8 cellular contexts compared by ENCODE assay signal in the genomic region with DNA sequence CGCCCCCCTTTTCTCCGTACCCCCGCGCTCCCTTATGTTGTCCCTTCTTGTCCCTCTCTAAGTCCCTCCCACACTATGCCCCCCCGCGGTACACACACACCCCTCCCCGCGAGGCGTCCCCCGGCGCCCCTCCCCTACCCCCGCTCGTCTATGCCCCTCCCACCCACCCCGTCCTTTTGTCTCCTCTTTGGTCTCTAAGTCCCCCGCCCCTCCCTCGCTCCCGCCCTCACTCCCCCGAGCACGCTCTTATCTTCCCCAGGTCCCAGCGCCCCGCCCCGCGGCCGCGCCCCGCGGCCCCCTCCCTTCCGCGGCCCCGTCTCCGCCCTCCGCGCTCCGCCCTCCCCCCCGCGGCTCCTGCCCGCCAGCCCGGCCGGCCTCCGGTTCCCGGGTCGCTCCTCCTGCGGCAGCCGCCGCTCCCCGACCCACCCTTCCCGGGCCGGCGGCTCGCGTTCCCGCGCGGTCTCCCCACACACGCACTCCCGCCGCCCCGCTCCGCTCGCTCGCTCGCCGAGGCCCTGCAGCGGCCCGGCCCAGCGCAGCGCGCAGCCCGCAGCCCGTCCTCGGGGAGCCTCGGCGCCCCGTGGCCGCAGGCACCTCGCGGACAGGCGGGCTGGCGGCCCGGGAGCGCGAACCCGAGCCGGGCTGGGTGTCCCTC. TPM values are rescaled to one million over a fixed set of nuclear protein-coding genes. Genes with fewer than 3 reads are reported as not detected.
DNase-seq lines count a peak whose midpoint lies in the region; ATAC-seq and TF ChIP-seq lines count a peak whose summit lies in the region.

No MANE protein-coding gene starts in this region.

- H3K27ac Mint-ChIP-seq in activated T-cell treated with anti-CD3 and anti-CD28 coated beads, Interleukin-2, amount 50 U/mL, for 24 hours, result no peak overlapping the region

- H3K9ac ChIP-seq in muscle layer of colon (ENCODE audit: low read length), result no peak overlapping the region

- peaks cover 5% of the 10 kb centered on the region for H3K4me1 Mint-ChIP-seq in activated T-cell treated with anti-CD3 and anti-CD28 coated beads, Interleukin-2, amount 50 U/mL, for 24 hours (ENCODE audit: low read depth)

- H3K27me3 Mint-ChIP-seq in activated T-cell treated with anti-CD3 and anti-CD28 coated beads, Interleukin-2, amount 50 U/mL, for 24 hours, result peaks cover 23% of the 10 kb centered on the region

- H3K27ac ChIP-seq in AG04450 (ENCODE audit: low read depth, low read length) (peak overlapping the region; percentile 47), OCI-LY7 (ENCODE audit: low read depth, low read length, poor library complexity, severe bottlenecking) (no peak overlapping the region), muscle layer of colon (ENCODE audit: low read depth, low read length) (peak overlapping the region; percentile 48)

- BruUV-seq in OCI-LY7 (replicated peaks; lab: Mats Ljungman, UMichigan), result no TSS peak

- H3K4me1 ChIP-seq in OCI-LY7 (ENCODE audit: insufficient read depth, low read length, poor library complexity, severe bottlenecking) (peaks cover 5% of the 10 kb centered on the region), muscle layer of colon (ENCODE audit: insufficient read depth, low read length) (no peaks in the 10 kb centered on the region)

- H3K4me2 ChIP-seq in OCI-LY7 (ENCODE audit: low read length), result peak overlapping the region; percentile 90

- H4K20me1 ChIP-seq in OCI-LY7 (ENCODE audit: insufficient read depth, low read length), result no peaks in the 10 kb centered on the region

- H3K27me3 ChIP-seq in AG04450 (ENCODE audit: control insufficient read depth, insufficient read depth, low read length), result peaks cover 18% of the 10 kb centered on the region
- peaks cover 0 to 12% of the 10 kb centered on the region in 2 donors for H3K27me3 ChIP-seq in muscle layer of colon (ENCODE audit: control insufficient read depth in 1 of 2, insufficient read depth in 2 of 2, low read length in 2 of 2)

- intact Hi-C loops in OCI-LY7 (cut with micrococcal nuclease; ENCODE audit: unreplicated experiment), result loop anchor here (2.0 kb wide), 1 partner anchor 51 kb away; a partner anchor contains a TSS

- H3K9me3 ChIP-seq in AG04450 (ENCODE audit: control insufficient read depth, insufficient read depth, low read length), result no peaks in the 10 kb centered on the region
- H3K9me3 ChIP-seq in OCI-LY7 (ENCODE audit: low read length), result no peaks in the 10 kb centered on the region
- H3K9me3 ChIP-seq in muscle layer of colon (ENCODE audit: low read length), result no peaks in the 10 kb centered on the region

- POLR2A ChIA-PET in AG04450 (lab: Yijun Ruan, JAX), result interaction anchor here (0.8 kb wide), 1 partner anchor 13 kb away, joined by 4 read pairs; no protein-coding TSS in a partner anchor
- POLR2A ChIA-PET in OCI-LY7 (lab: Charles Lee), result interaction anchor here (1.6 kb wide), 1 partner anchor 30 kb away, joined by 5 read pairs; no protein-coding TSS in a partner anchor

- H3K79me2 ChIP-seq in OCI-LY7 (ENCODE audit: insufficient read depth, low read depth, low read length), result no peaks in the 10 kb centered on the region

- DNase-seq in AG04450 (ENCODE audit: low read depth, low spot score) (peak; percentile 63), HK-2 (ENCODE audit: unreplicated experiment) (peak; percentile 77), OCI-LY7 (ENCODE audit: low spot score) (peak; percentile 72)
- DNase-seq in activated T-cell treated with anti-CD3 and anti-CD28 coated beads, Interleukin-2, amount 50 U/mL, for 24 hours, result peak; percentile 80
- peak; percentile 49 to 53 for DNase-seq in stimulated activated CD8-positive, alpha-beta memory T cell treated with anti-CD3 and anti-CD28 coated beads, Interleukin-7, amount 100 ng/mL, for 1 hour (ENCODE audit: low read depth in 2 of 2)

- H3K4me3 ChIP-seq in AG04450 (ENCODE audit: low read depth, low read length) (peak overlapping the region; percentile 64), OCI-LY7 (ENCODE audit: low read depth, low read length, poor library complexity, severe bottlenecking) (peak overlapping the region; percentile 73), muscle layer of colon (ENCODE audit: low read depth in 1 of 2, low read length in 2 of 2) (peak overlapping the region in 1 of 2 donors; percentile 66)

- peaks cover 27% of the 10 kb centered on the region for H3K36me3 ChIP-seq in OCI-LY7 (ENCODE audit: insufficient read depth, low read length)
- H3K36me3 ChIP-seq in muscle layer of colon (ENCODE audit: insufficient read depth, low read length), result peaks cover 2% of the 10 kb centered on the region

- peak overlapping the region; percentile 66 for H3K4me3 Mint-ChIP-seq in activated T-cell treated with anti-CD3 and anti-CD28 coated beads, Interleukin-2, amount 50 U/mL, for 24 hours

- no peaks in the 10 kb centered on the region for H3K9me3 Mint-ChIP-seq in activated T-cell treated with anti-CD3 and anti-CD28 coated beads, Interleukin-2, amount 50 U/mL, for 24 hours

- TF ChIP-seq CTCF in AG04450 (IDR thresholded peaks at IDR 0.05; ENCODE audit: low read depth, low read length), result no peak
- no peak for TF ChIP-seq CTCF in OCI-LY7 (conservative IDR thresholded peaks at IDR 0.05; ENCODE audit: low read length)

- ATAC-seq in GM19025 (IDR thresholded peaks at IDR 0.05; ENCODE audit: low read depth, unreplicated experiment) (peak; percentile 64), esophagus mucosa (peak; percentile 76)

- peaks cover 24% of the 10 kb centered on the region for H3K36me3 Mint-ChIP-seq in activated T-cell treated with anti-CD3 and anti-CD28 coated beads, Interleukin-2, amount 50 U/mL, for 24 hours (ENCODE audit: low read depth)

- peak overlapping the region; percentile 57; the same call in 1 of the 2 replicates for H2AFZ ChIP-seq in OCI-LY7 (ENCODE audit: low read length)

- CTCF ChIA-PET in AG04450 (lab: Charles Lee) (no interaction called here), OCI-LY7 (lab: Charles Lee; ENCODE audit: unreplicated experiment) (interaction anchor here (0.6 kb wide), 1 partner anchor 115 kb away, joined by 3 read pairs; no protein-coding TSS in a partner anchor)

- no peaks in the 10 kb centered on the region for H3K9me2 ChIP-seq in OCI-LY7 (ENCODE audit: insufficient read depth, low read length)

RNA-seq across cellular contexts. Expression of a gene that starts 26.3 kb away (rescaled TPM):
- 18.0 and 20.8 TPM in 2 replicates for polyA plus RNA-seq in AG04450 (2011; rRNA removed)
- 12.6 and 14.3 TPM in 2 replicates for polyA minus RNA-seq in AG04450 (2011; rRNA and poly(A)+ RNA removed)
- total RNA-seq in OCI-LY7 (2014; rRNA removed; shearing (Covaris generic)), result 21.9 and 33.8 TPM in 2 replicates
- total RNA-seq in OCI-LY7 (2022) (22.3 and 29.5 TPM in 2 replicates), esophagus mucosa (17.7 TPM)

RNA-seq across cellular contexts. Expression of a gene that starts 50.2 kb away (rescaled TPM):
- polyA plus RNA-seq in AG04450 (2011; rRNA removed), result 1.0 and 1.7 TPM in 2 replicates
- polyA minus RNA-seq in AG04450 (2011; rRNA and poly(A)+ RNA removed), result 2.4 and 2.9 TPM in 2 replicates
- total RNA-seq in OCI-LY7 (2014; rRNA removed; shearing (Covaris generic)), result 1.6 and 1.7 TPM in 2 replicates
- total RNA-seq in OCI-LY7 (2022) (4.9 and 5.4 TPM in 2 replicates), esophagus mucosa (2.6 TPM)
